ENCODE assay signal across 28 cellular contexts in genomic region chr3:179745109-179745508, GRCh38.
"Had no signal": no experiment of that assay in that cellular context is flagged by ENCODE, and none has a peak within 500 bp of the region (broad histone marks: within the 10 kb centered on the region; RNA-seq: fewer than 3 reads in every experiment).

No MANE protein-coding gene starts in this region.

- H3K27me3 ChIP-seq: cardiac muscle cell, Peyer's patch had no signal

- H3K36me3 ChIP-seq: Peyer's patch had no signal

- ATAC-seq: activated CD8-positive, alpha-beta memory T cell treated with anti-CD3 and anti-CD28 coated beads, Interleukin-2, amount 10 ng/mL, durations not matched to agents 7 days and 5 days; PC-3 had no signal

- H3K27me3 Mint-ChIP-seq: activated CD4-positive, alpha-beta memory T cell treated with anti-CD3 and anti-CD28 coated beads for 36 hours; activated CD8-positive, alpha-beta memory T cell treated with anti-CD3 and anti-CD28 coated beads, Interleukin-2, amount 10 ng/mL, durations not matched to agents 7 days and 5 days; activated naive CD4-positive, alpha-beta T cell treated with anti-CD3 and anti-CD28 coated beads, Interleukin-2, amount 10 ng/mL, durations not matched to agents 7 days and 5 days; activated naive CD8-positive, alpha-beta T cell treated with anti-CD3 and anti-CD28 coated beads for 36 hours; central memory CD8-positive, alpha-beta T cell had no signal

- H3K9me3 ChIP-seq: Peyer's patch had no signal

- H3K4me1 ChIP-seq: Peyer's patch had no signal

- H3K4me3 Mint-ChIP-seq: activated CD4-positive, alpha-beta memory T cell treated with anti-CD3 and anti-CD28 coated beads for 36 hours; activated CD8-positive, alpha-beta memory T cell treated with anti-CD3 and anti-CD28 coated beads, Interleukin-2, amount 10 ng/mL, durations not matched to agents 7 days and 5 days; activated naive CD4-positive, alpha-beta T cell treated with anti-CD3 and anti-CD28 coated beads, Interleukin-2, amount 10 ng/mL, durations not matched to agents 7 days and 5 days; activated naive CD8-positive, alpha-beta T cell treated with anti-CD3 and anti-CD28 coated beads for 36 hours; central memory CD8-positive, alpha-beta T cell had no signal

- FAIRE-seq: TTC549 had no signal

- H3K9me3 Mint-ChIP-seq: activated CD4-positive, alpha-beta memory T cell treated with anti-CD3 and anti-CD28 coated beads for 36 hours; activated naive CD4-positive, alpha-beta T cell treated with anti-CD3 and anti-CD28 coated beads, Interleukin-2, amount 10 ng/mL, durations not matched to agents 7 days and 5 days; activated naive CD8-positive, alpha-beta T cell treated with anti-CD3 and anti-CD28 coated beads for 36 hours; central memory CD8-positive, alpha-beta T cell had no signal

- H3K27ac Mint-ChIP-seq: activated CD4-positive, alpha-beta memory T cell treated with anti-CD3 and anti-CD28 coated beads for 36 hours; activated CD8-positive, alpha-beta memory T cell treated with anti-CD3 and anti-CD28 coated beads, Interleukin-2, amount 10 ng/mL, durations not matched to agents 7 days and 5 days; activated naive CD4-positive, alpha-beta T cell treated with anti-CD3 and anti-CD28 coated beads, Interleukin-2, amount 10 ng/mL, durations not matched to agents 7 days and 5 days; activated naive CD8-positive, alpha-beta T cell treated with anti-CD3 and anti-CD28 coated beads for 36 hours had no signal

- H3K27ac ChIP-seq: cardiac muscle cell, Peyer's patch had no signal

- DNase-seq: activated CD4-positive, alpha-beta memory T cell treated with anti-CD3 and anti-CD28 coated beads for 36 hours; activated CD4-positive, alpha-beta T cell treated with anti-CD3 and anti-CD28 coated beads for 4 hours; activated CD4-positive, alpha-beta T cell treated with anti-CD3 and anti-CD28 coated beads, Interleukin-2, amount 50 U/mL, for 1 hour; activated CD4-positive, CD25-positive, alpha-beta regulatory T cell treated with anti-CD3 and anti-CD28 coated beads, Interleukin-2, amount 50 U/mL, for 72 hours; activated CD8-positive, alpha-beta memory T cell treated with anti-CD3 and anti-CD28 coated beads for 24 hours; activated CD8-positive, alpha-beta memory T cell treated with anti-CD3 and anti-CD28 coated beads, Interleukin-2, amount 10 ng/mL, durations not matched to agents 7 days and 5 days; activated CD8-positive, alpha-beta memory T cell treated with anti-CD3 and anti-CD28 coated beads, Interleukin-2, amount 50 U/mL, for 48 hours; activated effector memory CD4-positive, alpha-beta T cell treated with Interleukin-2 at 50 U/mL for 16 hours; activated naive CD4-positive, alpha-beta T cell treated with anti-CD3 and anti-CD28 coated beads, Interleukin-2, amount 10 ng/mL, durations not matched to agents 7 days and 5 days; activated naive CD8-positive, alpha-beta T cell treated with anti-CD3 and anti-CD28 coated beads for 36 hours; activated T-cell treated with anti-CD3 and anti-CD28 coated beads, Interleukin-2, amount 50 U/mL, for 48 hours; amniotic stem cell; aorta; Karpas-422; NCI-H1105; NCI-H1417 treated with DMSO at 0.1 percent for 48 hours; NCI-H1930; NCI-H345; NCI-H524 treated with DMSO at 0.1 percent for 48 hours; PC-3; Peyer's patch; RPMI8226; SIG-M5; SW 1271; T-helper 1 cell had no signal

- H3K4me3 ChIP-seq: cardiac muscle cell, Peyer's patch had no signal

- H3K4me1 Mint-ChIP-seq: activated naive CD8-positive, alpha-beta T cell treated with anti-CD3 and anti-CD28 coated beads for 36 hours; central memory CD8-positive, alpha-beta T cell had no signal
